Comparison of ENCODE assay signal across 1 cellular context in genomic region chr11:34916014-34916809, GRCh38.
TF ChIP-seq lines count a peak whose summit lies in the region.

A gene with protein sequence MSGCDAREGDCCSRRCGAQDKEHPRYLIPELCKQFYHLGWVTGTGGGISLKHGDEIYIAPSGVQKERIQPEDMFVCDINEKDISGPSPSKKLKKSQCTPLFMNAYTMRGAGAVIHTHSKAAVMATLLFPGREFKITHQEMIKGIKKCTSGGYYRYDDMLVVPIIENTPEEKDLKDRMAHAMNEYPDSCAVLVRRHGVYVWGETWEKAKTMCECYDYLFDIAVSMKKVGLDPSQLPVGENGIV (minus strand): TSS chr11:34916379. CDS start chr11:34916284, 95 bp downstream.
Gene PDHX (plus strand): TSS chr11:34916618. CDS start chr11:34916656, 38 bp downstream.

TF ChIP-seq in liver, 16 proteins besides CTCF, POLR2A, EP300 and RAD21 (continued from another document):
- TF ChIP-seq, protein P1, sequence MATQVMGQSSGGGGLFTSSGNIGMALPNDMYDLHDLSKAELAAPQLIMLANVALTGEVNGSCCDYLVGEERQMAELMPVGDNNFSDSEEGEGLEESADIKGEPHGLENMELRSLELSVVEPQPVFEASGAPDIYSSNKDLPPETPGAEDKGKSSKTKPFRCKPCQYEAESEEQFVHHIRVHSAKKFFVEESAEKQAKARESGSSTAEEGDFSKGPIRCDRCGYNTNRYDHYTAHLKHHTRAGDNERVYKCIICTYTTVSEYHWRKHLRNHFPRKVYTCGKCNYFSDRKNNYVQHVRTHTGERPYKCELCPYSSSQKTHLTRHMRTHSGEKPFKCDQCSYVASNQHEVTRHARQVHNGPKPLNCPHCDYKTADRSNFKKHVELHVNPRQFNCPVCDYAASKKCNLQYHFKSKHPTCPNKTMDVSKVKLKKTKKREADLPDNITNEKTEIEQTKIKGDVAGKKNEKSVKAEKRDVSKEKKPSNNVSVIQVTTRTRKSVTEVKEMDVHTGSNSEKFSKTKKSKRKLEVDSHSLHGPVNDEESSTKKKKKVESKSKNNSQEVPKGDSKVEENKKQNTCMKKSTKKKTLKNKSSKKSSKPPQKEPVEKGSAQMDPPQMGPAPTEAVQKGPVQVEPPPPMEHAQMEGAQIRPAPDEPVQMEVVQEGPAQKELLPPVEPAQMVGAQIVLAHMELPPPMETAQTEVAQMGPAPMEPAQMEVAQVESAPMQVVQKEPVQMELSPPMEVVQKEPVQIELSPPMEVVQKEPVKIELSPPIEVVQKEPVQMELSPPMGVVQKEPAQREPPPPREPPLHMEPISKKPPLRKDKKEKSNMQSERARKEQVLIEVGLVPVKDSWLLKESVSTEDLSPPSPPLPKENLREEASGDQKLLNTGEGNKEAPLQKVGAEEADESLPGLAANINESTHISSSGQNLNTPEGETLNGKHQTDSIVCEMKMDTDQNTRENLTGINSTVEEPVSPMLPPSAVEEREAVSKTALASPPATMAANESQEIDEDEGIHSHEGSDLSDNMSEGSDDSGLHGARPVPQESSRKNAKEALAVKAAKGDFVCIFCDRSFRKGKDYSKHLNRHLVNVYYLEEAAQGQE (IDR thresholded peaks at IDR 0.05) = peak; percentile 86
- peak; percentile 31 for TF ChIP-seq ATF3 (IDR thresholded peaks at IDR 0.05)
- peak; percentile 7 to 44 for TF ChIP-seq HNF4A (conservative IDR thresholded peaks at IDR 0.05)
- TF ChIP-seq FOXA1 (IDR thresholded peaks at IDR 0.05) = peak; percentile 23
- TF ChIP-seq JUND (IDR thresholded peaks at IDR 0.05) = no peak
- no peak for TF ChIP-seq FOXA2 (IDR thresholded peaks at IDR 0.05)
- TF ChIP-seq GABPA (IDR thresholded peaks at IDR 0.05 in 1 of 2, conservative IDR thresholded peaks at IDR 0.05 in 1 of 2) = peak in 1 of 2 donors; percentile 26
- no peak for TF ChIP-seq NR2F2 (IDR thresholded peaks at IDR 0.05)
